ENCODE assay signal across 14 cellular contexts in genomic region chr1:150514260-150514659, GRCh38. TPM values are rescaled to one million over a fixed set of nuclear protein-coding genes. Genes with fewer than 3 reads are reported as not detected.
DNase-seq lines count a peak whose midpoint lies in the region; ATAC-seq, FAIRE-seq and TF ChIP-seq lines count a peak whose summit lies in the region.
"Had no signal": no experiment of that assay in that cellular context is flagged by ENCODE, and none has a peak within 500 bp of the region (broad histone marks: within the 10 kb centered on the region; RNA-seq: fewer than 3 reads in every experiment).

No MANE protein-coding gene starts in this region.

- H3K4me3 ChIP-seq in BLaER1: no peak overlapping the region
- no peak overlapping the region for H3K4me3 ChIP-seq in CD8-positive, alpha-beta memory T cell (ENCODE audit: low read length)
- H3K4me3 ChIP-seq in naive thymus-derived CD4-positive, alpha-beta T cell (ENCODE audit: low read length): no peak overlapping the region
- no peak overlapping the region for H3K4me3 ChIP-seq in suprapubic skin

- CTCF ChIA-PET in CD8-positive, alpha-beta memory T cell (lab: Charles Lee): interaction anchor here (1.3 kb wide), 1 partner anchor 10 kb away, joined by 3 read pairs; no protein-coding TSS in a partner anchor
- CTCF ChIA-PET in naive thymus-derived CD4-positive, alpha-beta T cell (lab: Charles Lee): interaction anchor here (0.9 kb wide), 1 partner anchor 28 kb away, joined by 3 read pairs; no protein-coding TSS in a partner anchor

- TF ChIP-seq POLR2A in suprapubic skin (IDR thresholded peaks at IDR 0.05): no peak

- H3K27me3 Mint-ChIP-seq in CD8-positive, alpha-beta memory T cell: peaks cover 0 to 2% of the 10 kb centered on the region in 2 donors
- no peaks in the 10 kb centered on the region for H3K27me3 Mint-ChIP-seq in activated naive CD8-positive, alpha-beta T cell treated with anti-CD3 and anti-CD28 coated beads for 36 hours
- no peaks in the 10 kb centered on the region for H3K27me3 Mint-ChIP-seq in naive thymus-derived CD4-positive, alpha-beta T cell

- no peak for TF ChIP-seq EP300 in suprapubic skin (IDR thresholded peaks at IDR 0.05)

- H3K4me1 ChIP-seq in BLaER1 (peaks cover 80% of the 10 kb centered on the region), suprapubic skin (peaks cover 41% of the 10 kb centered on the region)
- H3K4me1 ChIP-seq in CD8-positive, alpha-beta memory T cell (ENCODE audit: insufficient read depth, low read length): peaks cover 10% of the 10 kb centered on the region
- peaks cover 0 to 6% of the 10 kb centered on the region in 2 donors for H3K4me1 ChIP-seq in naive thymus-derived CD4-positive, alpha-beta T cell (ENCODE audit: control insufficient read depth in 2 of 2, insufficient read depth in 2 of 2, low read length in 2 of 2)

- H3K4me3 Mint-ChIP-seq in CD8-positive, alpha-beta memory T cell: peak overlapping the region; percentile 58 to 94 (median 90)
- H3K4me3 Mint-ChIP-seq in activated naive CD8-positive, alpha-beta T cell treated with anti-CD3 and anti-CD28 coated beads for 36 hours: peak overlapping the region; percentile 84
- peak overlapping the region; percentile 15 to 94 (median 88) for H3K4me3 Mint-ChIP-seq in naive thymus-derived CD4-positive, alpha-beta T cell

- intact Hi-C loops in naive thymus-derived CD4-positive, alpha-beta T cell (cut with micrococcal nuclease): no loop called here

- H3K27ac ChIP-seq in BLaER1 (peak overlapping the region; percentile 75; the same call in 1 of the 2 replicates), suprapubic skin (no peak overlapping the region)
- no peak overlapping the region for H3K27ac ChIP-seq in CD8-positive, alpha-beta memory T cell (ENCODE audit: low read depth, low read length)
- H3K27ac ChIP-seq in naive thymus-derived CD4-positive, alpha-beta T cell (ENCODE audit: low read depth, low read length): no peak overlapping the region

- H3K36me3 Mint-ChIP-seq in CD8-positive, alpha-beta memory T cell: peaks cover 0 to 4% (median 3%) of the 10 kb centered on the region in 3 donors
- H3K36me3 Mint-ChIP-seq in activated naive CD8-positive, alpha-beta T cell treated with anti-CD3 and anti-CD28 coated beads for 36 hours: no peaks in the 10 kb centered on the region
- H3K36me3 Mint-ChIP-seq in naive thymus-derived CD4-positive, alpha-beta T cell: peaks cover 0 to 5% (median 0%) of the 10 kb centered on the region in 5 donors

- H3K27ac Mint-ChIP-seq in CD8-positive, alpha-beta memory T cell: peak overlapping the region in 2 of 8 donors; percentile 22 to 62
- H3K27ac Mint-ChIP-seq in activated naive CD8-positive, alpha-beta T cell treated with anti-CD3 and anti-CD28 coated beads for 36 hours: no peak overlapping the region
- H3K27ac Mint-ChIP-seq in naive thymus-derived CD4-positive, alpha-beta T cell: peak overlapping the region in 1 of 9 donors; percentile 48

- H3K27me3 ChIP-seq in BLaER1 (no peaks in the 10 kb centered on the region), suprapubic skin (no peaks in the 10 kb centered on the region)
- H3K27me3 ChIP-seq in CD8-positive, alpha-beta memory T cell (ENCODE audit: insufficient read depth, low read length, poor library complexity, severe bottlenecking): no peaks in the 10 kb centered on the region
- H3K27me3 ChIP-seq in naive thymus-derived CD4-positive, alpha-beta T cell (ENCODE audit: control insufficient read depth in 2 of 2, insufficient read depth in 2 of 2, low read length in 2 of 2): no peaks in the 10 kb centered on the region

- H3K36me3 ChIP-seq in BLaER1 (peaks cover 20% of the 10 kb centered on the region), suprapubic skin (peaks cover 14% of the 10 kb centered on the region)
- no peaks in the 10 kb centered on the region for H3K36me3 ChIP-seq in CD8-positive, alpha-beta memory T cell (ENCODE audit: insufficient read depth, low read length)
- no peaks in the 10 kb centered on the region for H3K36me3 ChIP-seq in naive thymus-derived CD4-positive, alpha-beta T cell (ENCODE audit: control insufficient read depth in 2 of 3, insufficient read depth in 3 of 3, low read length in 3 of 3)

- POLR2A ChIA-PET in CD8-positive, alpha-beta memory T cell (lab: Charles Lee): no interaction called here
- POLR2A ChIA-PET in naive thymus-derived CD4-positive, alpha-beta T cell (lab: Charles Lee): interaction anchor here (1.0 kb wide), 1 partner anchor 150 kb away, joined by 3 read pairs; no protein-coding TSS in a partner anchor

- peak overlapping the region; percentile 62; the same call in 1 of the 2 replicates for H3K9ac ChIP-seq in BLaER1

- H4K20me1 ChIP-seq in BLaER1: no peaks in the 10 kb centered on the region

- no peak for FAIRE-seq in D721Med (lab: Jason Lieb, UNC)

- no peaks in the 10 kb centered on the region for H3K9me3 ChIP-seq in BLaER1
- no peaks in the 10 kb centered on the region for H3K9me3 ChIP-seq in CD8-positive, alpha-beta memory T cell (ENCODE audit: low read length)
- no peaks in the 10 kb centered on the region for H3K9me3 ChIP-seq in naive thymus-derived CD4-positive, alpha-beta T cell (ENCODE audit: control insufficient read depth in 2 of 3, low read length in 3 of 3)
- no peaks in the 10 kb centered on the region for H3K9me3 ChIP-seq in suprapubic skin

- ATAC-seq in naive thymus-derived CD4-positive, alpha-beta T cell: no peak
- ATAC-seq in HG03280 (IDR thresholded peaks at IDR 0.05; ENCODE audit: unreplicated experiment): no peak

- peaks cover 17 to 21% (median 19%) of the 10 kb centered on the region in 3 donors for H3K4me1 Mint-ChIP-seq in CD8-positive, alpha-beta memory T cell
- peaks cover 12% of the 10 kb centered on the region for H3K4me1 Mint-ChIP-seq in activated naive CD8-positive, alpha-beta T cell treated with anti-CD3 and anti-CD28 coated beads for 36 hours
- H3K4me1 Mint-ChIP-seq in naive thymus-derived CD4-positive, alpha-beta T cell: peaks cover 9 to 17% (median 10%) of the 10 kb centered on the region in 7 donors

- H3K9me3 Mint-ChIP-seq in CD8-positive, alpha-beta memory T cell: no peaks in the 10 kb centered on the region
- no peaks in the 10 kb centered on the region for H3K9me3 Mint-ChIP-seq in activated naive CD8-positive, alpha-beta T cell treated with anti-CD3 and anti-CD28 coated beads for 36 hours
- no peaks in the 10 kb centered on the region for H3K9me3 Mint-ChIP-seq in naive thymus-derived CD4-positive, alpha-beta T cell

- DNase-seq in CD8-positive, alpha-beta memory T cell: no peak
- no peak for DNase-seq in activated naive CD8-positive, alpha-beta T cell treated with anti-CD3 and anti-CD28 coated beads for 36 hours
- DNase-seq in naive thymus-derived CD4-positive, alpha-beta T cell: no peak
- DNase-seq in suprapubic skin (ENCODE audit: low spot score in 2 of 2): no peak
- no peak for DNase-seq in D721Med (ENCODE audit: insufficient read length, low spot score)
- no peak for DNase-seq in germinal center (ENCODE audit: low spot score)
- DNase-seq: MV-4-11 had no signal

- WGBS in suprapubic skin: 94% methylated on average over 9 of the region's 9 CpGs

- H3K4me2 ChIP-seq in BLaER1: peak overlapping the region; percentile 83

- TF ChIP-seq CTCF in suprapubic skin (IDR thresholded peaks at IDR 0.05) (no peak), D721Med (IDR thresholded peaks at IDR 0.05; ENCODE audit: insufficient read depth, missing control alignments) (no peak)

RNA-seq across cellular contexts. Expression of gene FALEC, which starts 1.3 kb away (rescaled TPM):
- not detected for total RNA-seq in CD8-positive, alpha-beta memory T cell
- polyA plus RNA-seq in CD8-positive, alpha-beta memory T cell: not detected
- not detected for total RNA-seq in activated naive CD8-positive, alpha-beta T cell treated with anti-CD3 and anti-CD28 coated beads for 36 hours
- total RNA-seq in naive thymus-derived CD4-positive, alpha-beta T cell: 1 to 10 TPM in 1 of 5 experiments, under 1 TPM in 1, not detected in 3; 0.44 to 2.5 TPM
- under 1 TPM in 1 of 2 donors, not detected in 1; 0.76 TPM for polyA plus RNA-seq in naive thymus-derived CD4-positive, alpha-beta T cell
- total RNA-seq in suprapubic skin: not detected
- total RNA-seq: epithelial cell of proximal tubule; mesenteric fat pad; T-helper 2 cell treated with Interferon-gamma antibody and Interleukin-4, amounts not matched to agents 100 ng/mL and 5 ng/mL, for 36 hours; temporal lobe had no signal

RNA-seq across cellular contexts. Expression of gene ECM1, which starts 6.4 kb away (rescaled TPM):
- 1 to 10 TPM; 1.3 to 1.5 TPM for total RNA-seq in CD8-positive, alpha-beta memory T cell
- polyA plus RNA-seq in CD8-positive, alpha-beta memory T cell: 0.09 TPM
- under 1 TPM; 0.88 to 0.99 TPM for total RNA-seq in activated naive CD8-positive, alpha-beta T cell treated with anti-CD3 and anti-CD28 coated beads for 36 hours
- total RNA-seq in naive thymus-derived CD4-positive, alpha-beta T cell: 1 to 10 TPM in 3 of 5 experiments, under 1 TPM in 2; 0.29 to 2.4 (median 1.4) TPM
- polyA plus RNA-seq in naive thymus-derived CD4-positive, alpha-beta T cell: not detected
- total RNA-seq in suprapubic skin: 10 to 100 TPM; 20.8 to 60.7 (median 44.1) TPM

RNA-seq across cellular contexts. Expression of gene TARS2, which starts 27.0 kb away (rescaled TPM):
- total RNA-seq in CD8-positive, alpha-beta memory T cell: 10 to 100 TPM; 49.7 to 51.2 TPM
- 29.0 TPM for polyA plus RNA-seq in CD8-positive, alpha-beta memory T cell
- total RNA-seq in activated naive CD8-positive, alpha-beta T cell treated with anti-CD3 and anti-CD28 coated beads for 36 hours: 10 to 100 TPM; 44.8 to 46.2 TPM
- total RNA-seq in naive thymus-derived CD4-positive, alpha-beta T cell: 10 to 100 TPM; 30.3 to 39.0 (median 36.4) TPM
- 10 to 100 TPM; 28.3 to 29.4 TPM for polyA plus RNA-seq in naive thymus-derived CD4-positive, alpha-beta T cell
- 10 to 100 TPM; 13.7 to 29.1 (median 20.9) TPM for total RNA-seq in suprapubic skin

RNA-seq across cellular contexts. Expression of gene ADAMTSL4, which starts 34.9 kb away (rescaled TPM):
- under 1 TPM; 0.22 to 0.31 TPM for total RNA-seq in CD8-positive, alpha-beta memory T cell
- polyA plus RNA-seq in CD8-positive, alpha-beta memory T cell: not detected
- total RNA-seq in activated naive CD8-positive, alpha-beta T cell treated with anti-CD3 and anti-CD28 coated beads for 36 hours: under 1 TPM; 0.06 to 0.10 TPM
- total RNA-seq in naive thymus-derived CD4-positive, alpha-beta T cell: 10 to 100 TPM in 1 of 5 experiments, 1 to 10 TPM in 1, under 1 TPM in 3; 0.49 to 27.7 (median 0.79) TPM
- polyA plus RNA-seq in naive thymus-derived CD4-positive, alpha-beta T cell: under 1 TPM; 0.14 to 0.25 TPM
- 10 to 100 TPM in 3 of 4 donors, 1 to 10 TPM in 1; 7.2 to 22.7 (median 18.0) TPM for total RNA-seq in suprapubic skin
- total RNA-seq: OCI-LY7 had no signal

Comparison
In these comparisons a context has a peak if more than half of its experiments do, and no peak if none do; other contexts are left out.
1. RNA of gene ECM1, which starts 6.4 kb away (total RNA-seq): 20.8 to 60.7 TPM in suprapubic skin; 1.3 to 1.5 TPM in CD8-positive, alpha-beta memory T cell, 0.29 to 2.4 TPM in naive thymus-derived CD4-positive, alpha-beta T cell and 0.88 to 0.99 TPM in activated naive CD8-positive, alpha-beta T cell treated with anti-CD3 and anti-CD28 coated beads for 36 hours; every median in the first group is over 4 times any median in the second.
2. Peak in every context shown above with its lines, with median percentiles within 50 percentile points of each other: H3K4me3 Mint-ChIP-seq.